Comparison of ENCODE assay signal across 10 cellular contexts in the genomic region with DNA sequence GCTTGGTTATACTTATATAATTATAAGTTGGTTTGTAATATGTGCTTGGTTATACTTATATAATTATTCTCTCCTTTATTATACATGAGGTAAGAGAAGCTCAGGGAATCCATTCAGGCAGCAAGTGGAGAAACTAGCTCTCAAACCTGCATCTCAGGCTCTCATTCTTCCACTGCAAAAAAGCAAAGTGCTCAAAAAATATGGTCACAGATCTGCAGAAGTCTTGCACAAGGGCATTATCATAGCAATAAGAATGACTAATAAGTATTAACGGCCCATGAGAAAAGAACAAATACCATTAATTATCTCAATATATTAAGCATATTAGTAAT. TPM values are rescaled to one million over a fixed set of nuclear protein-coding genes. Genes with fewer than 3 reads are reported as not detected.
A peak's percentile ranks its signal among the peaks of the same experiment; 100 is the strongest.
DNase-seq lines count a peak whose midpoint lies in the region; ATAC-seq, FAIRE-seq and TF ChIP-seq lines count a peak whose summit lies in the region.
"Had no signal": no experiment of that assay in that cellular context is flagged by ENCODE, and none has a peak within 500 bp of the region (broad histone marks: within the 10 kb centered on the region; RNA-seq: fewer than 3 reads in every experiment).

No MANE protein-coding gene starts in this region.

- H3K27ac Mint-ChIP-seq in astrocyte (ENCODE audit: unreplicated experiment): no peak overlapping the region
- H3K27ac Mint-ChIP-seq in natural killer cell treated with Interleukin-12 subunit alpha and Interleukin-12 subunit beta and Interleukin-15 and Interleukin-18, amount 100 ng/mL, for 72 hours: peak overlapping the region; percentile 97 to 98

- H3K4me3 ChIP-seq in BLaER1 treated with 17β-estradiol and CSF1 and Interleukin-3, amounts not matched to agents 10 nM and 100 nM: peak overlapping the region in 2 of 10 experiments; percentile 84 to 94; a peak in 2 of 20 replicates
- H3K4me3 ChIP-seq in astrocyte (ENCODE audit: insufficient read depth, low read depth, low read length): no peak overlapping the region

- no peaks in the 10 kb centered on the region for H3K27me3 ChIP-seq in BLaER1 treated with 17β-estradiol and CSF1 and Interleukin-3, amounts not matched to agents 10 nM and 100 nM
- no peaks in the 10 kb centered on the region for H3K27me3 ChIP-seq in astrocyte (ENCODE audit: insufficient read depth, low read length)

- H3K9ac ChIP-seq in BLaER1 treated with 17β-estradiol and CSF1 and Interleukin-3, amounts not matched to agents 10 nM and 100 nM: no peak overlapping the region
- H3K9ac ChIP-seq in astrocyte (ENCODE audit: low read length): no peak overlapping the region

- no peaks in the 10 kb centered on the region for H3K27me3 Mint-ChIP-seq in astrocyte (ENCODE audit: low read depth, unreplicated experiment)
- peaks cover 0 to 5% of the 10 kb centered on the region in 2 donors for H3K27me3 Mint-ChIP-seq in natural killer cell treated with Interleukin-12 subunit alpha and Interleukin-12 subunit beta and Interleukin-15 and Interleukin-18, amount 100 ng/mL, for 72 hours
- H3K27me3 Mint-ChIP-seq: stimulated activated naive B cell treated with anti-CD40 and anti-IgM and Interleukin-4, amounts not matched to agents 10 μg/mL and 1 μg/mL and 100 μg/mL, for 72 hours had no signal

- ATAC-seq in HG02884 (IDR thresholded peaks at IDR 0.05; ENCODE audit: unreplicated experiment) (peak; percentile 5), GM19324 (IDR thresholded peaks at IDR 0.05; ENCODE audit: low FRiP score, unreplicated experiment) (no peak), left lobe of liver (no peak)
- ATAC-seq in natural killer cell treated with Interleukin-12 subunit alpha and Interleukin-12 subunit beta and Interleukin-15 and Interleukin-18, amount 100 ng/mL, for 72 hours: no peak

- H3K36me3 ChIP-seq in BLaER1 treated with 17β-estradiol and CSF1 and Interleukin-3, amounts not matched to agents 10 nM and 100 nM: no peaks in the 10 kb centered on the region
- H3K36me3 ChIP-seq in astrocyte (ENCODE audit: insufficient read depth, low read length): no peaks in the 10 kb centered on the region
- H3K36me3 ChIP-seq: prostate gland had no signal

- H3K27ac ChIP-seq in BLaER1 treated with 17β-estradiol and CSF1 and Interleukin-3, amounts not matched to agents 10 nM and 100 nM: no peak overlapping the region
- H3K27ac ChIP-seq in astrocyte (ENCODE audit: low read depth, low read length): no peak overlapping the region

- no peak overlapping the region for H2AFZ ChIP-seq in astrocyte (ENCODE audit: low read depth, low read length)

- no peaks in the 10 kb centered on the region for H3K36me3 Mint-ChIP-seq in astrocyte (ENCODE audit: low read depth, unreplicated experiment)
- peaks cover 6% of the 10 kb centered on the region for H3K36me3 Mint-ChIP-seq in natural killer cell treated with Interleukin-12 subunit alpha and Interleukin-12 subunit beta and Interleukin-15 and Interleukin-18, amount 100 ng/mL, for 72 hours

- H3K4me1 ChIP-seq in BLaER1 treated with 17β-estradiol and CSF1 and Interleukin-3, amounts not matched to agents 10 nM and 100 nM: peaks cover 44 to 49% (median 47%) of the 10 kb centered on the region in 10 experiments
- peaks cover 17% of the 10 kb centered on the region for H3K4me1 ChIP-seq in astrocyte (ENCODE audit: insufficient read depth, low read length)

- peaks cover 42% of the 10 kb centered on the region for H3K79me2 ChIP-seq in astrocyte (ENCODE audit: insufficient read depth, low read length)

- H4K20me1 ChIP-seq in BLaER1 treated with 17β-estradiol and CSF1 and Interleukin-3, amounts not matched to agents 10 nM and 100 nM: peaks cover 0 to 19% (median 10%) of the 10 kb centered on the region in 11 experiments; a peak in 11 of 22 replicates
- peaks cover 20% of the 10 kb centered on the region for H4K20me1 ChIP-seq in astrocyte (ENCODE audit: insufficient read depth, low read length)

- FAIRE-seq in astrocyte (lab: Jason Lieb, UNC): no peak

- H3K4me1 Mint-ChIP-seq in astrocyte (ENCODE audit: low read depth, unreplicated experiment): peaks cover 19% of the 10 kb centered on the region
- H3K4me1 Mint-ChIP-seq in natural killer cell treated with Interleukin-12 subunit alpha and Interleukin-12 subunit beta and Interleukin-15 and Interleukin-18, amount 100 ng/mL, for 72 hours (ENCODE audit: low read depth in 2 of 2): peaks cover 22 to 23% of the 10 kb centered on the region in 2 donors

- no peaks in the 10 kb centered on the region for H3K9me3 ChIP-seq in BLaER1 treated with 17β-estradiol and CSF1 and Interleukin-3, amounts not matched to agents 10 nM and 100 nM (replicated peaks in 1 of 11)
- H3K9me3 ChIP-seq in astrocyte (ENCODE audit: insufficient read depth, low read depth, low read length): no peaks in the 10 kb centered on the region
- H3K9me3 ChIP-seq: prostate gland had no signal

- peak overlapping the region; percentile 29 to 99 (median 47); a peak in 17 of 22 replicates for H3K4me2 ChIP-seq in BLaER1 treated with 17β-estradiol and CSF1 and Interleukin-3, amounts not matched to agents 10 nM and 100 nM
- H3K4me2 ChIP-seq in astrocyte (ENCODE audit: low read length): peak overlapping the region; percentile 96

- peak overlapping the region; percentile 82 for H3K4me3 Mint-ChIP-seq in astrocyte (ENCODE audit: unreplicated experiment)
- H3K4me3 Mint-ChIP-seq in natural killer cell treated with Interleukin-12 subunit alpha and Interleukin-12 subunit beta and Interleukin-15 and Interleukin-18, amount 100 ng/mL, for 72 hours: peak overlapping the region; percentile 84

- no peak for TF ChIP-seq CTCF in astrocyte (IDR thresholded peaks at IDR 0.05; ENCODE audit: insufficient read depth, low read depth, low read length)

- H3K9me3 Mint-ChIP-seq in astrocyte (ENCODE audit: unreplicated experiment): no peaks in the 10 kb centered on the region
- H3K9me3 Mint-ChIP-seq in natural killer cell treated with Interleukin-12 subunit alpha and Interleukin-12 subunit beta and Interleukin-15 and Interleukin-18, amount 100 ng/mL, for 72 hours: no peaks in the 10 kb centered on the region
- H3K9me3 Mint-ChIP-seq: stimulated activated naive B cell treated with anti-CD40 and anti-IgM and Interleukin-4, amounts not matched to agents 10 μg/mL and 1 μg/mL and 100 μg/mL, for 72 hours had no signal

- DNase-seq in astrocyte (ENCODE audit: low read depth) (no peak), AML-193 (lab: John Stamatoyannopoulos, UW) (no peak), NCI-H2227 treated with DMSO at 0.1 percent for 48 hours (lab: John Stamatoyannopoulos, UW) (no peak), left lobe of liver (ENCODE audit: low spot score) (no peak)
- no peak for DNase-seq in natural killer cell treated with Interleukin-12 subunit alpha and Interleukin-12 subunit beta and Interleukin-15 and Interleukin-18, amount 100 ng/mL, for 72 hours (ENCODE audit: low spot score)

RNA-seq across cellular contexts. Expression of a gene that starts 0.5 kb away (rescaled TPM):
- total RNA-seq in astrocyte (35.6 TPM in 2 replicates), left lobe of liver (9.8 TPM)
- total RNA-seq in natural killer cell treated with Interleukin-12 subunit alpha and Interleukin-12 subunit beta and Interleukin-15 and Interleukin-18, amount 100 ng/mL, for 72 hours: 10 to 100 TPM; 50.9 to 81.4 TPM

RNA-seq across cellular contexts. Expression of a gene that starts 16.3 kb away (rescaled TPM):
- total RNA-seq in astrocyte: 32.8 and 35.2 TPM in 2 replicates
- total RNA-seq in natural killer cell treated with Interleukin-12 subunit alpha and Interleukin-12 subunit beta and Interleukin-15 and Interleukin-18, amount 100 ng/mL, for 72 hours: 10 to 100 TPM; 31.6 to 78.3 TPM
- 7.6 TPM for total RNA-seq in left lobe of liver
